9 cellular contexts compared by ENCODE assay signal in the genomic region with DNA sequence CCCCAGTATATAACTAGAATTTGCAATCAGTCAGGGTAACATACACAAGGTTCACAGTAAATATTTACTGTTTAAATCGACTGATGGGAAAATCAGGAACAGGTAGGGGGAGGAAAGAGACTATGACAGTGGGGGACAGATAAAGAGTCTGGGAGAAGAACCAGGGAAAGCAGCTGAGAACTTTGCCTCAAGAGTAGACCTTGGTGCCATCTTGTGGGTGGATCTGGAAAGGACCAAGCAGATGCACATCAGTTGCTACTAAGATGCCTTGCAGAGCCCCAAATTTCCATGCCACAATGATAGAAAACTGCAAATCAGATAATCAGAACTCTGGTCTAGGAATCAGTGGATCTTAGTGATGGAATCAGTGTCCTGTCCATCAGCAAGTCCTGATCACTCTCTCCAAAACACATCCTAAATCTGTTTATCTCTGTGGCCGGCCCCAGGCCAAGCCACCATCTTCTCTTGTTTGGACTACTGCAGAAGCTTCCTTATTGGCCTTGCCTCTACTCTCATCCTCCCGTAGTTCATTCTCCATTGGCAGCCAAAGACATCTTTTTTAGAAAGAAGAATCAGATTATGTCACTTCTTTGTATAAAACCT.
DNase-seq lines count a peak whose midpoint lies in the region; ATAC-seq and TF ChIP-seq lines count a peak whose summit lies in the region.
"Had no signal": no experiment of that assay in that cellular context is flagged by ENCODE, and none has a peak within 500 bp of the region (broad histone marks: within the 10 kb centered on the region; RNA-seq: fewer than 3 reads in every experiment).

No MANE protein-coding gene starts in this region.

- DNase-seq in DMS53 (lab: John Stamatoyannopoulos, UW) (peak; percentile 63), H4 (ENCODE audit: low spot score) (peak; percentile 63), OCI-LY7 (ENCODE audit: low spot score) (peak; percentile 48), right atrium auricular region (ENCODE audit: low spot score) (no peak), sciatic nerve (ENCODE audit: low spot score) (peak; percentile 77)
- DNase-seq in activated naive CD8-positive, alpha-beta T cell treated with anti-CD3 and anti-CD28 coated beads, Interleukin-2, amount 10 ng/mL, durations not matched to agents 7 days and 5 days = no peak

- peaks cover 2% of the 10 kb centered on the region for H3K36me3 Mint-ChIP-seq in activated naive CD8-positive, alpha-beta T cell treated with anti-CD3 and anti-CD28 coated beads, Interleukin-2, amount 10 ng/mL, durations not matched to agents 7 days and 5 days

- H3K27me3 Mint-ChIP-seq in activated naive CD8-positive, alpha-beta T cell treated with anti-CD3 and anti-CD28 coated beads, Interleukin-2, amount 10 ng/mL, durations not matched to agents 7 days and 5 days = no peaks in the 10 kb centered on the region
- H3K27me3 Mint-ChIP-seq: activated naive CD4-positive, alpha-beta T cell treated with anti-CD3 and anti-CD28 coated beads, Interleukin-2, amount 50 U/mL, for 24 hours had no signal

- POLR2A ChIA-PET in OCI-LY7 (lab: Charles Lee) = interaction anchor here (1.0 kb wide), 1 partner anchor 22 kb away, joined by 3 read pairs; no protein-coding TSS in a partner anchor
- POLR2A ChIA-PET in activated naive CD8-positive, alpha-beta T cell treated with anti-CD3 and anti-CD28 coated beads, Interleukin-2, amount 10 ng/mL, durations not matched to agents 7 days and 5 days (lab: Charles Lee) = interaction anchor here (0.9 to 1.2 kb wide), 4 partner anchors 13 to 390 kb away, joined by 3 to 6 read pairs (median 4); a partner anchor contains a TSS

- no peak overlapping the region for H3K4me3 ChIP-seq in OCI-LY7 (ENCODE audit: low read depth, low read length, poor library complexity, severe bottlenecking)
- H3K4me3 ChIP-seq in right atrium auricular region = no peak overlapping the region

- no peaks in the 10 kb centered on the region for H3K79me2 ChIP-seq in OCI-LY7 (ENCODE audit: insufficient read depth, low read depth, low read length)

- no peaks in the 10 kb centered on the region for H3K27me3 ChIP-seq in right atrium auricular region

- CTCF ChIA-PET in OCI-LY7 (lab: Charles Lee; ENCODE audit: unreplicated experiment) = no interaction called here

- no peaks in the 10 kb centered on the region for H3K9me3 ChIP-seq in OCI-LY7 (ENCODE audit: low read length)
- no peaks in the 10 kb centered on the region for H3K9me3 ChIP-seq in right atrium auricular region

- H2AFZ ChIP-seq in OCI-LY7 (ENCODE audit: low read length) = no peak overlapping the region

- H3K9me2 ChIP-seq in OCI-LY7 (ENCODE audit: insufficient read depth, low read length) = no peaks in the 10 kb centered on the region

- TF ChIP-seq CTCF in OCI-LY7 (conservative IDR thresholded peaks at IDR 0.05; ENCODE audit: low read length) (peak; percentile 76), right atrium auricular region (IDR thresholded peaks at IDR 0.05) (peak; percentile 45 to 81)

- no peaks in the 10 kb centered on the region for H3K9me3 Mint-ChIP-seq in activated naive CD8-positive, alpha-beta T cell treated with anti-CD3 and anti-CD28 coated beads, Interleukin-2, amount 10 ng/mL, durations not matched to agents 7 days and 5 days
- H3K9me3 Mint-ChIP-seq: activated naive CD4-positive, alpha-beta T cell treated with anti-CD3 and anti-CD28 coated beads, Interleukin-2, amount 50 U/mL, for 24 hours had no signal

- no peak overlapping the region for H3K27ac Mint-ChIP-seq in activated naive CD8-positive, alpha-beta T cell treated with anti-CD3 and anti-CD28 coated beads, Interleukin-2, amount 10 ng/mL, durations not matched to agents 7 days and 5 days
- H3K27ac Mint-ChIP-seq: activated naive CD4-positive, alpha-beta T cell treated with anti-CD3 and anti-CD28 coated beads, Interleukin-2, amount 50 U/mL, for 24 hours had no signal

- H3K36me3 ChIP-seq in OCI-LY7 (ENCODE audit: insufficient read depth, low read length) (no peaks in the 10 kb centered on the region), right atrium auricular region (no peaks in the 10 kb centered on the region)

- H3K27ac ChIP-seq in OCI-LY7 (ENCODE audit: low read depth, low read length, poor library complexity, severe bottlenecking) = no peak overlapping the region
- no peak overlapping the region for H3K27ac ChIP-seq in right atrium auricular region

- H3K4me3 Mint-ChIP-seq in activated naive CD8-positive, alpha-beta T cell treated with anti-CD3 and anti-CD28 coated beads, Interleukin-2, amount 10 ng/mL, durations not matched to agents 7 days and 5 days = no peak overlapping the region
- H3K4me3 Mint-ChIP-seq: activated naive CD4-positive, alpha-beta T cell treated with anti-CD3 and anti-CD28 coated beads, Interleukin-2, amount 50 U/mL, for 24 hours had no signal

- no TSS peak for BruUV-seq in OCI-LY7 (replicated peaks; lab: Mats Ljungman, UMichigan)

- H3K4me2 ChIP-seq in OCI-LY7 (ENCODE audit: low read length) = no peak overlapping the region

- H4K20me1 ChIP-seq in OCI-LY7 (ENCODE audit: insufficient read depth, low read length) = peaks cover 5% of the 10 kb centered on the region; the same call in 1 of the 2 replicates

- no peaks in the 10 kb centered on the region for H3K4me1 ChIP-seq in OCI-LY7 (ENCODE audit: insufficient read depth, low read length, poor library complexity, severe bottlenecking)
- H3K4me1 ChIP-seq in right atrium auricular region = peaks cover 0 to 15% of the 10 kb centered on the region in 2 donors

- intact Hi-C loops in OCI-LY7 (cut with micrococcal nuclease; ENCODE audit: unreplicated experiment) = loop anchor here (1.0 to 5.0 kb wide), 2 partner anchors 61 to 457 kb away; no protein-coding TSS in a partner anchor
- intact Hi-C loops in sciatic nerve (cut with DNase I) = no loop called here

- peak; percentile 46 for ATAC-seq in activated naive CD8-positive, alpha-beta T cell treated with anti-CD3 and anti-CD28 coated beads, Interleukin-2, amount 10 ng/mL, durations not matched to agents 7 days and 5 days (ENCODE audit: low read depth)
- ATAC-seq in sciatic nerve = peak; percentile 89
- no peak for ATAC-seq in HG03045 (IDR thresholded peaks at IDR 0.05; ENCODE audit: unreplicated experiment)
- no peak for ATAC-seq in HG03025 (IDR thresholded peaks at IDR 0.05; ENCODE audit: low FRiP score, unreplicated experiment)

- peaks cover 30% of the 10 kb centered on the region for H3K4me1 Mint-ChIP-seq in activated naive CD8-positive, alpha-beta T cell treated with anti-CD3 and anti-CD28 coated beads, Interleukin-2, amount 10 ng/mL, durations not matched to agents 7 days and 5 days

Comparison
In these comparisons a context has a peak if more than half of its experiments do, and no peak if none do; other contexts are left out.
1. DNase-seq: peak in DMS53 (single experiment), H4 (single experiment), OCI-LY7 (single experiment) and sciatic nerve (single experiment); none in activated naive CD8-positive, alpha-beta T cell treated with anti-CD3 and anti-CD28 coated beads, Interleukin-2, amount 10 ng/mL, durations not matched to agents 7 days and 5 days (single experiment) and right atrium auricular region (single experiment).
2. ATAC-seq: peak in activated naive CD8-positive, alpha-beta T cell treated with anti-CD3 and anti-CD28 coated beads, Interleukin-2, amount 10 ng/mL, durations not matched to agents 7 days and 5 days (single experiment) and sciatic nerve (single experiment); none in HG03045 (single experiment) and HG03025 (single experiment).